Comparison of ENCODE assay signal across 9 cellular contexts in the genomic region with DNA sequence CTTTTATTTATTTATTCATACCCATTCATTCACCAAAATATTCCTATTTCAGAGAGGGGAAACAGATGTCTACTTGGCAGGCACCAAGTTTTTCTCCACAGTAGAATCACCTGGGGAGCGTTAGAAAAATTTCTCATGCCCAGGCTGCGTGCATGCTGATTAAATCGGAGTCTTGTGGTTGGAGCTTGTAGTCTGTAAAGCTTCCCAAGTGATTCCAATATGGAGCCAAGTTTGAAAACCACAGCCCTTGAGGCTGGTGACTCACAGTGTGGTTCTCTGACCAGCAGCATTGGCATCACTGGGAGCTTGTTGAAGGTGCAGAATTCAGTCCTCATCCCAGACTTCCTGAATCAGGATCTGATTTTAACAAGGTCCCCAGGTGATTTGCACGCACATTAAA. TPM values are rescaled to one million over a fixed set of nuclear protein-coding genes. Genes with fewer than 3 reads are reported as not detected.
DNase-seq lines count a peak whose midpoint lies in the region; ATAC-seq and TF ChIP-seq lines count a peak whose summit lies in the region.
"Had no signal": no experiment of that assay in that cellular context is flagged by ENCODE, and none has a peak within 500 bp of the region (broad histone marks: within the 10 kb centered on the region; RNA-seq: fewer than 3 reads in every experiment).

No MANE protein-coding gene starts in this region.

- no peak overlapping the region for H3K56ac ChIP-seq in mesendoderm (ENCODE audit: low read length)

- no peaks in the 10 kb centered on the region for H3K79me2 ChIP-seq in mesendoderm (ENCODE audit: control insufficient read depth, insufficient read depth, low read length)

- H2BK5ac ChIP-seq in mesendoderm (ENCODE audit: low read length): no peak overlapping the region

- no peak overlapping the region for H4K5ac ChIP-seq in mesendoderm (ENCODE audit: low read length)

- no peaks in the 10 kb centered on the region for H3K4me1 ChIP-seq in mesendoderm (ENCODE audit: control insufficient read depth, low read depth, low read length)

- H3K79me1 ChIP-seq in mesendoderm (ENCODE audit: low read length): no peaks in the 10 kb centered on the region

- no peak overlapping the region for H2BK120ac ChIP-seq in mesendoderm (ENCODE audit: low read depth, low read length)

- H3K27ac ChIP-seq in caudate nucleus (ENCODE audit: low read depth, low read length) (peak overlapping the region; percentile 97), mesendoderm (ENCODE audit: low read depth, low read length) (no peak overlapping the region)
- H3K27ac ChIP-seq: neural progenitor cell had no signal

- no peak overlapping the region for H3K4me2 ChIP-seq in mesendoderm (ENCODE audit: low read length)
- H3K4me2 ChIP-seq: neural progenitor cell had no signal

- H3K4me3 ChIP-seq in mesendoderm (ENCODE audit: low read length): no peak overlapping the region
- H3K4me3 ChIP-seq: neural progenitor cell had no signal

- H2BK15ac ChIP-seq in mesendoderm (replicated peaks; ENCODE audit: low read depth): no peak overlapping the region

- no CpG with 5 or more reads among the region's 4 CpGs for WGBS in mesendoderm (ENCODE audit: extremely low coverage, insufficient coverage, low lambda C conversion rate)

- H3K36me3 ChIP-seq in mesendoderm (ENCODE audit: control insufficient read depth, insufficient read depth, low read length): no peaks in the 10 kb centered on the region
- H3K36me3 ChIP-seq: neural progenitor cell had no signal

- H4K8ac ChIP-seq in mesendoderm (ENCODE audit: low read depth, low read length): no peak overlapping the region

- no peak overlapping the region for H3K23ac ChIP-seq in mesendoderm (ENCODE audit: low read length)

- TF ChIP-seq CTCF in AG09319 (IDR thresholded peaks at IDR 0.05; ENCODE audit: low read depth, low read length) (no peak), GM20000 (IDR thresholded peaks at IDR 0.05; ENCODE audit: extremely low read depth, missing control alignments) (no peak)

- H3K18ac ChIP-seq in mesendoderm (ENCODE audit: low read length): no peak overlapping the region

- DNase-seq in AG09319 (ENCODE audit: extremely low read depth, low read depth) (peak; percentile 97), LoVo (ENCODE audit: low spot score) (peak; percentile 63), caudate nucleus (lab: John Stamatoyannopoulos, UW) (peak in 1 of 61 donors; percentile 20), mesendoderm (peak; percentile 21), NCI-H2029 (lab: John Stamatoyannopoulos, UW) (no peak), COLO668 (lab: John Stamatoyannopoulos, UW; ENCODE audit: unreplicated experiment) (no peak), GM20000 (ENCODE audit: low spot score) (no peak)

- H2AK5ac ChIP-seq in mesendoderm (ENCODE audit: low read length): no peak overlapping the region

- H3K27me3 ChIP-seq in mesendoderm (ENCODE audit: insufficient read depth, low read length, poor library complexity): no peaks in the 10 kb centered on the region
- H3K27me3 ChIP-seq: neural progenitor cell had no signal

- no peak overlapping the region for H3K4ac ChIP-seq in mesendoderm (ENCODE audit: low read depth, low read length)

- H3K9ac ChIP-seq in mesendoderm (ENCODE audit: low read length): no peak overlapping the region
- H3K9ac ChIP-seq: neural progenitor cell had no signal

- ATAC-seq in HG03571 (IDR thresholded peaks at IDR 0.05; ENCODE audit: unreplicated experiment): no peak

RNA-seq across cellular contexts. Expression of a gene that starts 49.7 kb away (rescaled TPM):
- polyA plus RNA-seq in mesendoderm (2013, experiment 1 of 2): 316 TPM
- polyA plus RNA-seq in mesendoderm (2013, experiment 2 of 2): 310 TPM

RNA-seq across cellular contexts. Expression of a gene that starts 51.2 kb away (rescaled TPM):
- polyA plus RNA-seq in mesendoderm (2013, experiment 1 of 2): 5.3 TPM
- polyA plus RNA-seq in mesendoderm (2013, experiment 2 of 2): 5.1 TPM

Comparison
In these comparisons a context has a peak if more than half of its experiments do, and no peak if none do; other contexts are left out.
1. DNase-seq: peak in AG09319 (single experiment), LoVo (single experiment) and mesendoderm (single experiment); none in NCI-H2029 (single experiment), COLO668 (single experiment) and GM20000 (single experiment).